8 cellular contexts compared by ENCODE assay signal in genomic region chr2:120346667-120347358, GRCh38. TPM values are rescaled to one million over a fixed set of nuclear protein-coding genes. Genes with fewer than 3 reads are reported as not detected.
DNase-seq lines count a peak whose midpoint lies in the region; ATAC-seq and TF ChIP-seq lines count a peak whose summit lies in the region.

No MANE protein-coding gene starts in this region.

- no peak for ATAC-seq in central memory CD8-positive, alpha-beta T cell (replicated peaks; ENCODE audit: extremely low read depth, poor library complexity, severe bottlenecking)
- ATAC-seq in HG03442 (IDR thresholded peaks at IDR 0.05; ENCODE audit: unreplicated experiment) (no peak), GM19397 (IDR thresholded peaks at IDR 0.05; ENCODE audit: unreplicated experiment) (no peak), GM18519 (IDR thresholded peaks at IDR 0.05; ENCODE audit: low FRiP score, unreplicated experiment) (no peak)

- H3K36me3 ChIP-seq in thyroid gland = peaks cover 4 to 15% of the 10 kb centered on the region in 2 donors

- 1 to 2% methylated on average over 45 to 47 of the region's 54 CpGs for WGBS in lower leg skin, 2 donors
- 3 to 4% methylated on average over 28 to 34 of the region's 54 CpGs for WGBS in thyroid gland, 2 donors

- TF ChIP-seq CTCF in lower leg skin (IDR thresholded peaks at IDR 0.05) = no peak
- TF ChIP-seq CTCF in thyroid gland (IDR thresholded peaks at IDR 0.05) = no peak

- peaks cover 2% of the 10 kb centered on the region for H3K36me3 Mint-ChIP-seq in central memory CD8-positive, alpha-beta T cell (ENCODE audit: insufficient read depth)

- H3K27ac Mint-ChIP-seq in central memory CD8-positive, alpha-beta T cell (ENCODE audit: low read depth) = no peak overlapping the region

- peaks cover 67% of the 10 kb centered on the region for H3K27me3 Mint-ChIP-seq in central memory CD8-positive, alpha-beta T cell

- H3K4me3 Mint-ChIP-seq in central memory CD8-positive, alpha-beta T cell = peak overlapping the region; percentile 65

- H3K27ac ChIP-seq in thyroid gland = peak overlapping the region; percentile 47 to 86 (median 73)

- peak overlapping the region; percentile 47 for H3K4me3 ChIP-seq in lower leg skin (ENCODE audit: low read depth, poor library complexity, severe bottlenecking)
- peak overlapping the region; percentile 41 to 69 (median 43) for H3K4me3 ChIP-seq in thyroid gland (replicated peaks in 1 of 3)

- intact Hi-C loops in lower leg skin (cut with DNase I; ENCODE audit: low total_unique reads) = loop anchor here (10.0 kb wide), 2 partner anchors 98 to 208 kb away; no protein-coding TSS in a partner anchor
- intact Hi-C loops in thyroid gland (cut with DNase I) = loop anchor here (10.0 kb wide), 1 partner anchor 728 kb away; no protein-coding TSS in a partner anchor

- no peaks in the 10 kb centered on the region for H3K9me3 Mint-ChIP-seq in central memory CD8-positive, alpha-beta T cell

- no peaks in the 10 kb centered on the region for H3K9me3 ChIP-seq in thyroid gland

- H3K27me3 ChIP-seq in thyroid gland = no peaks in the 10 kb centered on the region

- DNase-seq in EL = peak; percentile 52
- DNase-seq in NCI-H526 treated with DMSO at 0.1 percent for 48 hours (lab: John Stamatoyannopoulos, UW) = peak; percentile 42
- no peak for DNase-seq in central memory CD8-positive, alpha-beta T cell (ENCODE audit: low spot score in 2 of 2)
- DNase-seq in lower leg skin (ENCODE audit: low spot score in 2 of 2) = no peak
- DNase-seq in thyroid gland = peak; percentile 45 to 50

- TF ChIP-seq POLR2A in lower leg skin (IDR thresholded peaks at IDR 0.05) (no peak), thyroid gland (IDR thresholded peaks at IDR 0.05) (peak in 1 of 2 donors; percentile 7)

- peaks cover 33 to 36% of the 10 kb centered on the region in 2 donors for H3K4me1 ChIP-seq in thyroid gland

- H3K4me1 Mint-ChIP-seq in central memory CD8-positive, alpha-beta T cell = peaks cover 24% of the 10 kb centered on the region

RNA-seq across cellular contexts. Expression of gene INHBB, which starts 0.9 kb away (rescaled TPM):
- total RNA-seq in lower leg skin (10 to 100 TPM in 3 of 4 donors, 1 to 10 TPM in 1; 9.4 to 47.9 (median 25.0) TPM), thyroid gland (10 to 100 TPM; 12.3 to 27.5 (median 23.6) TPM)

Comparison
In these comparisons a context has a peak if more than half of its experiments do, and no peak if none do; other contexts are left out.
1. DNase-seq: peak in EL (single experiment), NCI-H526 treated with DMSO at 0.1 percent for 48 hours (single experiment) and thyroid gland (2 of 2); none in central memory CD8-positive, alpha-beta T cell (0 of 2) and lower leg skin (0 of 2).